ENCODE assay signal across 18 cellular contexts in genomic region chr7:134702366-134703240, GRCh38. TPM values are rescaled to one million over a fixed set of nuclear protein-coding genes. Genes with fewer than 3 reads are reported as not detected.
A peak's percentile ranks its signal among the peaks of the same experiment; 100 is the strongest.
DNase-seq lines count a peak whose midpoint lies in the region; ATAC-seq and TF ChIP-seq lines count a peak whose summit lies in the region.
"Had no signal": no experiment of that assay in that cellular context is flagged by ENCODE, and none has a peak within 500 bp of the region (broad histone marks: within the 10 kb centered on the region; RNA-seq: fewer than 3 reads in every experiment).

No MANE protein-coding gene starts in this region.

- POLR2A ChIA-PET in SK-N-SH (lab: Yijun Ruan, JAX): no interaction called here

- H3K4me1 Mint-ChIP-seq in endothelial cell (ENCODE audit: unreplicated experiment): peaks cover 17% of the 10 kb centered on the region
- peaks cover 68% of the 10 kb centered on the region for H3K4me1 Mint-ChIP-seq in osteocyte (ENCODE audit: unreplicated experiment)
- H3K4me1 Mint-ChIP-seq: CD4-positive, alpha-beta memory T cell; naive thymus-derived CD4-positive, alpha-beta T cell; stimulated activated naive B cell treated with anti-CD40 and anti-IgM and Interleukin-4, amounts not matched to agents 10 μg/mL and 1 μg/mL and 100 μg/mL, for 72 hours had no signal

- no peaks in the 10 kb centered on the region for H3K79me2 ChIP-seq in SK-N-SH (ENCODE audit: insufficient read depth)

- H3K27me3 Mint-ChIP-seq in endothelial cell (ENCODE audit: unreplicated experiment) (no peaks in the 10 kb centered on the region), osteocyte (ENCODE audit: unreplicated experiment) (no peaks in the 10 kb centered on the region)
- H3K27me3 Mint-ChIP-seq: CD4-positive, alpha-beta memory T cell had no signal

- no peaks in the 10 kb centered on the region; a peak in 1 of 4 replicates for H3K4me1 ChIP-seq in SK-N-SH (ENCODE audit: control insufficient read depth in 1 of 2, insufficient read depth in 2 of 2, low read depth in 1 of 2, low read length in 1 of 2)
- peaks cover 0 to 76% (median 28%) of the 10 kb centered on the region in 4 donors for H3K4me1 ChIP-seq in tibial artery

- H3F3A ChIP-seq in SK-N-SH (replicated peaks; ENCODE audit: insufficient read depth): no peaks in the 10 kb centered on the region

- H3K9me3 Mint-ChIP-seq in endothelial cell (ENCODE audit: unreplicated experiment): no peaks in the 10 kb centered on the region
- no peaks in the 10 kb centered on the region for H3K9me3 Mint-ChIP-seq in osteocyte (ENCODE audit: unreplicated experiment)
- H3K9me3 Mint-ChIP-seq: activated naive CD4-positive, alpha-beta T cell treated with anti-CD3 and anti-CD28 coated beads for 36 hours; CD4-positive, alpha-beta memory T cell; naive thymus-derived CD4-positive, alpha-beta T cell; stimulated activated naive B cell treated with anti-CD40 and anti-IgM and Interleukin-4, amounts not matched to agents 10 μg/mL and 1 μg/mL and 100 μg/mL, for 72 hours had no signal

- H3K4me3 ChIP-seq in SK-N-SH (ENCODE audit: low read depth in 2 of 2, low read length in 1 of 2) (no peak overlapping the region), tibial artery (no peak overlapping the region)
- H3K4me3 ChIP-seq: cardiac muscle cell had no signal

- no peaks in the 10 kb centered on the region for H4K20me1 ChIP-seq in SK-N-SH (ENCODE audit: insufficient read depth)

- H3K4me3 Mint-ChIP-seq in endothelial cell (ENCODE audit: unreplicated experiment) (no peak overlapping the region), osteocyte (ENCODE audit: unreplicated experiment) (no peak overlapping the region)
- H3K4me3 Mint-ChIP-seq: activated naive CD4-positive, alpha-beta T cell treated with anti-CD3 and anti-CD28 coated beads for 36 hours; CD4-positive, alpha-beta memory T cell; naive thymus-derived CD4-positive, alpha-beta T cell; stimulated activated naive B cell treated with anti-CD40 and anti-IgM and Interleukin-4, amounts not matched to agents 10 μg/mL and 1 μg/mL and 100 μg/mL, for 72 hours had no signal

- no peak overlapping the region for H3K9ac ChIP-seq in SK-N-SH

- H3K27ac ChIP-seq in SK-N-SH (ENCODE audit: low read depth in 2 of 2, low read length in 1 of 2) (no peak overlapping the region), tibial artery (peak overlapping the region; percentile 90)
- H3K27ac ChIP-seq: cardiac muscle cell had no signal

- H3K27ac Mint-ChIP-seq in endothelial cell (ENCODE audit: unreplicated experiment): peak overlapping the region; percentile 75
- peak overlapping the region; percentile 95 for H3K27ac Mint-ChIP-seq in osteocyte (ENCODE audit: unreplicated experiment)
- H3K27ac Mint-ChIP-seq: activated naive CD4-positive, alpha-beta T cell treated with anti-CD3 and anti-CD28 coated beads for 36 hours; stimulated activated naive B cell treated with anti-CD40 and anti-IgM and Interleukin-4, amounts not matched to agents 10 μg/mL and 1 μg/mL and 100 μg/mL, for 72 hours had no signal

- TF ChIP-seq EP300 in SK-N-SH (IDR thresholded peaks at IDR 0.05; ENCODE audit: borderline replicate concordance in 1 of 2, low read depth in 1 of 2, low read length in 1 of 2): no peak

- H3K9me3 ChIP-seq in SK-N-SH: no peaks in the 10 kb centered on the region
- no peaks in the 10 kb centered on the region for H3K9me3 ChIP-seq in tibial artery

- WGBS in SK-N-SH (ENCODE audit: low lambda C conversion rate): 61% methylated on average over 10 of the region's 10 CpGs

- DNase-seq in SK-N-SH: no peak
- no peak for DNase-seq in endothelial cell (ENCODE audit: low spot score)
- DNase-seq in osteocyte (ENCODE audit: extremely low spot score, unreplicated experiment): no peak
- no peak for DNase-seq in tibial artery
- no peak for DNase-seq in stimulated activated CD4-positive, alpha-beta T cell treated with anti-CD3 and anti-CD28 coated beads, Interleukin-1b, Interleukin-23, amount 100 ng/mL, for 48 hours
- DNase-seq in RKO (ENCODE audit: low spot score): no peak
- no peak for DNase-seq in NCI-H1417 treated with DMSO at 0.1 percent for 48 hours (lab: John Stamatoyannopoulos, UW)
- DNase-seq: activated CD4-positive, alpha-beta T cell treated with anti-CD3 and anti-CD28 coated beads for 1 hour; activated CD8-positive, alpha-beta memory T cell treated with anti-CD3 and anti-CD28 coated beads, Interleukin-2, amount 50 U/mL, for 48 hours; activated naive CD4-positive, alpha-beta T cell treated with anti-CD3 and anti-CD28 coated beads for 36 hours; CD4-positive, alpha-beta memory T cell; HCEC 1CT; hippocampal formation; naive thymus-derived CD4-positive, alpha-beta T cell; NCI-H2107; stimulated activated naive B cell treated with anti-CD40 and anti-IgM and Interleukin-4, amounts not matched to agents 10 μg/mL and 1 μg/mL and 100 μg/mL, for 72 hours had no signal

- no peak overlapping the region for H3K4me2 ChIP-seq in SK-N-SH

- H3K9me2 ChIP-seq in SK-N-SH: no peaks in the 10 kb centered on the region

- CTCF ChIA-PET in SK-N-SH (lab: Yijun Ruan, JAX): interaction anchor here (0.7 to 5.0 kb wide), 13 partner anchors 9 to 252 kb away, joined by 3 to 30 read pairs (median 4); no protein-coding TSS in a partner anchor

- intact Hi-C loops in tibial artery (cut with DNase I; ENCODE audit: low total_unique reads): no loop called here

- H3K36me3 ChIP-seq in SK-N-SH (replicated peaks in 1 of 2; ENCODE audit: control insufficient read depth in 1 of 2, insufficient read depth in 2 of 2, low read length in 1 of 2): no peaks in the 10 kb centered on the region
- H3K36me3 ChIP-seq in tibial artery: no peaks in the 10 kb centered on the region
- H3K36me3 ChIP-seq: cardiac muscle cell had no signal

- no peak for TF ChIP-seq RAD21 in SK-N-SH (IDR thresholded peaks at IDR 0.05; ENCODE audit: low read length)

- no peaks in the 10 kb centered on the region for H3K36me3 Mint-ChIP-seq in endothelial cell (ENCODE audit: low read depth, unreplicated experiment)
- no peaks in the 10 kb centered on the region for H3K36me3 Mint-ChIP-seq in osteocyte (ENCODE audit: unreplicated experiment)
- H3K36me3 Mint-ChIP-seq: CD4-positive, alpha-beta memory T cell; naive thymus-derived CD4-positive, alpha-beta T cell; stimulated activated naive B cell treated with anti-CD40 and anti-IgM and Interleukin-4, amounts not matched to agents 10 μg/mL and 1 μg/mL and 100 μg/mL, for 72 hours had no signal

- peak overlapping the region; percentile 16 for H2AFZ ChIP-seq in SK-N-SH (ENCODE audit: low read depth)

- H3K27me3 ChIP-seq in SK-N-SH (ENCODE audit: insufficient read depth): no peaks in the 10 kb centered on the region
- no peaks in the 10 kb centered on the region for H3K27me3 ChIP-seq in tibial artery
- H3K27me3 ChIP-seq: cardiac muscle cell had no signal

- TF ChIP-seq CTCF in SK-N-SH (IDR thresholded peaks at IDR 0.05) (no peak), endothelial cell (IDR thresholded peaks at IDR 0.05; ENCODE audit: unreplicated experiment) (no peak), osteocyte (IDR thresholded peaks at IDR 0.05) (no peak), tibial artery (IDR thresholded peaks at IDR 0.05) (no peak)

- ATAC-seq in SK-N-SH treated with all-trans-retinoic acid at 6 μM for 48 hours: no peak
- ATAC-seq: naive thymus-derived CD4-positive, alpha-beta T cell; stimulated activated naive B cell treated with anti-CD40 and anti-IgM and Interleukin-4, amounts not matched to agents 10 μg/mL and 1 μg/mL and 100 μg/mL, for 72 hours had no signal

TF ChIP-seq in SK-N-SH, 30 proteins besides CTCF, POLR2A, EP300 and RAD21:
- TF ChIP-seq CHD2 (IDR thresholded peaks at IDR 0.05; ENCODE audit: low read length, partially characterized antibody): no peak
- TF ChIP-seq RFX5 (IDR thresholded peaks at IDR 0.05; ENCODE audit: low read length): no peak
- no peak for TF ChIP-seq YY1 (IDR thresholded peaks at IDR 0.05; ENCODE audit: low read depth)
- TF ChIP-seq, protein P1, sequence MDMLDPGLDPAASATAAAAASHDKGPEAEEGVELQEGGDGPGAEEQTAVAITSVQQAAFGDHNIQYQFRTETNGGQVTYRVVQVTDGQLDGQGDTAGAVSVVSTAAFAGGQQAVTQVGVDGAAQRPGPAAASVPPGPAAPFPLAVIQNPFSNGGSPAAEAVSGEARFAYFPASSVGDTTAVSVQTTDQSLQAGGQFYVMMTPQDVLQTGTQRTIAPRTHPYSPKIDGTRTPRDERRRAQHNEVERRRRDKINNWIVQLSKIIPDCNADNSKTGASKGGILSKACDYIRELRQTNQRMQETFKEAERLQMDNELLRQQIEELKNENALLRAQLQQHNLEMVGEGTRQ (IDR thresholded peaks at IDR 0.05; ENCODE audit: borderline replicate concordance, low read depth, low read length): no peak
- TF ChIP-seq GABPA (IDR thresholded peaks at IDR 0.05; ENCODE audit: low read depth): no peak
- no peak for TF ChIP-seq SIN3A (IDR thresholded peaks at IDR 0.05; ENCODE audit: borderline replicate concordance, low read depth, low read length)
- TF ChIP-seq NRF1 (IDR thresholded peaks at IDR 0.05; ENCODE audit: low read depth, low read length): no peak
TF ChIP-seq in SK-N-SH: peak in this region for 0.

TF ChIP-seq in SK-N-SH treated with all-trans-retinoic acid at 6 μM for 48 hours, 23 proteins besides CTCF, POLR2A, EP300 and RAD21 (continues in another document):
- TF ChIP-seq RARB (CRISPR knock-in tag; IDR thresholded peaks at IDR 0.05) (no peak), ZFP3 (CRISPR knock-in tag; IDR thresholded peaks at IDR 0.05) (no peak), ZC3H10 (CRISPR knock-in tag; IDR thresholded peaks at IDR 0.05) (no peak)

RNA-seq across cellular contexts. Expression of gene BPGM, which starts 56.0 kb away (rescaled TPM):
- 12.4 and 17.4 TPM in 2 replicates for polyA plus RNA-seq in SK-N-SH (2012; rRNA removed)
- 20.2 and 28.4 TPM in 2 replicates for polyA plus RNA-seq in SK-N-SH (2012; cell fraction: cytosol; rRNA removed)
- polyA plus RNA-seq in SK-N-SH (2012; cell fraction: nucleus; rRNA removed): 4.7 and 7.0 TPM in 2 replicates
- total RNA-seq in endothelial cell (ENCODE audit: unreplicated experiment): 17.7 TPM
- 11.6 and 13.3 TPM in 2 replicates for total RNA-seq in osteocyte

Comparison
In these comparisons a context has a peak if more than half of its experiments do, and no peak if none do; other contexts are left out.
1. H3K27ac ChIP-seq: peak in tibial artery (2 of 2); none in SK-N-SH (0 of 2).